ENCODE assay signal across 18 cellular contexts in genomic region chr13:41971848-41972247, GRCh38.
"Had no signal": no experiment of that assay in that cellular context is flagged by ENCODE, and none has a peak within 500 bp of the region (broad histone marks: within the 10 kb centered on the region; RNA-seq: fewer than 3 reads in every experiment).

No MANE protein-coding gene starts in this region.

- DNase-seq: activated CD4-positive, alpha-beta T cell treated with anti-CD3 and anti-CD28 coated beads, Interleukin-2, amount 50 U/mL, for 1 hour; activated T-cell treated with anti-CD3 and anti-CD28 coated beads, Interleukin-2, amount 50 U/mL, for 48 hours; aorta; erythroblast; heart right ventricle; left cardiac atrium; occipital lobe; SK-N-SH; stimulated activated CD4-positive, alpha-beta T cell treated with anti-CD3 and anti-CD28 coated beads, Interleukin-15, amount 100 ng/mL, for 24 hours; stimulated activated CD4-positive, alpha-beta T cell treated with anti-CD3 and anti-CD28 coated beads, Interleukin-4, amount 100 ng/mL, for 24 hours; stimulated activated naive CD4-positive, alpha-beta T cell treated with Interleukin-2 at 50 U/mL for 16 hours; substantia nigra; uterus had no signal

- H3K27ac ChIP-seq: gastroesophageal sphincter, heart right ventricle, skin epidermis, tibial nerve, uterus had no signal

- H3K9me3 ChIP-seq: gastroesophageal sphincter, SK-N-SH, tibial nerve, uterus had no signal

- ATAC-seq: gastroesophageal sphincter; heart right ventricle; left cardiac atrium; natural killer cell treated with Interleukin-12 subunit alpha and Interleukin-12 subunit beta and Interleukin-15 and Interleukin-18, amount 100 ng/mL, for 72 hours had no signal

- H3K9me2 ChIP-seq: SK-N-SH had no signal

- H3K4me2 ChIP-seq: SK-N-SH had no signal

- H3K9me3 Mint-ChIP-seq: memory B cell; natural killer cell treated with Interleukin-12 subunit alpha and Interleukin-12 subunit beta and Interleukin-15 and Interleukin-18, amount 100 ng/mL, for 72 hours had no signal

- H3K4me1 ChIP-seq: gastroesophageal sphincter, tibial nerve, uterus had no signal

- H3K4me3 ChIP-seq: gastroesophageal sphincter, heart right ventricle, skin epidermis, tibial nerve, uterus had no signal

- H3K4me3 Mint-ChIP-seq: memory B cell; natural killer cell treated with Interleukin-12 subunit alpha and Interleukin-12 subunit beta and Interleukin-15 and Interleukin-18, amount 100 ng/mL, for 72 hours had no signal

- H3K36me3 Mint-ChIP-seq: memory B cell; natural killer cell treated with Interleukin-12 subunit alpha and Interleukin-12 subunit beta and Interleukin-15 and Interleukin-18, amount 100 ng/mL, for 72 hours had no signal

- H3K27me3 ChIP-seq: gastroesophageal sphincter, heart right ventricle, tibial nerve, uterus had no signal

- H3K27ac Mint-ChIP-seq: memory B cell; natural killer cell treated with Interleukin-12 subunit alpha and Interleukin-12 subunit beta and Interleukin-15 and Interleukin-18, amount 100 ng/mL, for 72 hours had no signal

- H3K36me3 ChIP-seq: gastroesophageal sphincter, heart right ventricle, tibial nerve, uterus had no signal
